ENCODE assay signal across 14 cellular contexts in genomic region chr14:92486881-92487280, GRCh38.
"Had no signal": no experiment of that assay in that cellular context is flagged by ENCODE, and none has a peak within 500 bp of the region (broad histone marks: within the 10 kb centered on the region; RNA-seq: fewer than 3 reads in every experiment).

No MANE protein-coding gene starts in this region.

- H3K36me3 ChIP-seq: esophagus squamous epithelium had no signal

- H3K27me3 ChIP-seq: testis had no signal

- ATAC-seq: T-helper 17 cell had no signal

- H3K4me3 Mint-ChIP-seq: activated naive CD4-positive, alpha-beta T cell treated with anti-CD3 and anti-CD28 coated beads for 36 hours; naive B cell; stimulated activated naive CD8-positive, alpha-beta T cell treated with anti-CD3 and anti-CD28 coated beads, Interleukin-15, Interleukin-2, amounts not matched to agents 100 ng/mL and 50 ng/mL, for 24 hours; T-helper 17 cell; WTC11 had no signal

- DNase-seq: activated CD4-positive, alpha-beta T cell treated with anti-CD3 and anti-CD28 coated beads for 48 hours; activated CD8-positive, alpha-beta memory T cell treated with anti-CD3 and anti-CD28 coated beads for 24 hours; activated naive CD4-positive, alpha-beta T cell treated with anti-CD3 and anti-CD28 coated beads for 36 hours; cerebellar nuclear complex; esophagus squamous epithelium; hypothalamus; midbrain; naive B cell; nucleus accumbens; stimulated activated CD4-positive, alpha-beta T cell treated with anti-CD3 and anti-CD28 coated beads, Interleukin-4, amount 100 ng/mL, for 24 hours; T-helper 17 cell had no signal

- H3K36me3 Mint-ChIP-seq: naive B cell, WTC11 had no signal

- H3K27ac Mint-ChIP-seq: activated naive CD4-positive, alpha-beta T cell treated with anti-CD3 and anti-CD28 coated beads for 36 hours; stimulated activated naive CD8-positive, alpha-beta T cell treated with anti-CD3 and anti-CD28 coated beads, Interleukin-15, Interleukin-2, amounts not matched to agents 100 ng/mL and 50 ng/mL, for 24 hours; T-helper 17 cell; WTC11 had no signal

- H3K4me3 ChIP-seq: esophagus squamous epithelium, testis had no signal

- H3K9me3 Mint-ChIP-seq: activated naive CD4-positive, alpha-beta T cell treated with anti-CD3 and anti-CD28 coated beads for 36 hours; naive B cell; stimulated activated naive CD8-positive, alpha-beta T cell treated with anti-CD3 and anti-CD28 coated beads, Interleukin-15, Interleukin-2, amounts not matched to agents 100 ng/mL and 50 ng/mL, for 24 hours; WTC11 had no signal

- H3K27ac ChIP-seq: testis had no signal
